Comparison of ENCODE assay signal across 1 cellular context in genomic region chr19:56312787-56313343, GRCh38.
TF ChIP-seq lines count a peak whose summit lies in the region.

No MANE protein-coding gene starts in this region.

TF ChIP-seq in GM12878, 131 proteins besides CTCF, POLR2A, EP300 and RAD21:
- peak; percentile 42 for TF ChIP-seq PKNOX1 (IDR thresholded peaks at IDR 0.05)
- no peak for TF ChIP-seq CHD1 (IDR thresholded peaks at IDR 0.05; ENCODE audit: low read depth, low read length)
- no peak for TF ChIP-seq RELA (IDR thresholded peaks at IDR 0.05; ENCODE audit: borderline replicate concordance, partially characterized antibody)
- TF ChIP-seq RUNX3 (IDR thresholded peaks at IDR 0.05; ENCODE audit: low read length) = peak; percentile 58
TF ChIP-seq in GM12878: peak in this region for 2.
